In the genomic region with DNA sequence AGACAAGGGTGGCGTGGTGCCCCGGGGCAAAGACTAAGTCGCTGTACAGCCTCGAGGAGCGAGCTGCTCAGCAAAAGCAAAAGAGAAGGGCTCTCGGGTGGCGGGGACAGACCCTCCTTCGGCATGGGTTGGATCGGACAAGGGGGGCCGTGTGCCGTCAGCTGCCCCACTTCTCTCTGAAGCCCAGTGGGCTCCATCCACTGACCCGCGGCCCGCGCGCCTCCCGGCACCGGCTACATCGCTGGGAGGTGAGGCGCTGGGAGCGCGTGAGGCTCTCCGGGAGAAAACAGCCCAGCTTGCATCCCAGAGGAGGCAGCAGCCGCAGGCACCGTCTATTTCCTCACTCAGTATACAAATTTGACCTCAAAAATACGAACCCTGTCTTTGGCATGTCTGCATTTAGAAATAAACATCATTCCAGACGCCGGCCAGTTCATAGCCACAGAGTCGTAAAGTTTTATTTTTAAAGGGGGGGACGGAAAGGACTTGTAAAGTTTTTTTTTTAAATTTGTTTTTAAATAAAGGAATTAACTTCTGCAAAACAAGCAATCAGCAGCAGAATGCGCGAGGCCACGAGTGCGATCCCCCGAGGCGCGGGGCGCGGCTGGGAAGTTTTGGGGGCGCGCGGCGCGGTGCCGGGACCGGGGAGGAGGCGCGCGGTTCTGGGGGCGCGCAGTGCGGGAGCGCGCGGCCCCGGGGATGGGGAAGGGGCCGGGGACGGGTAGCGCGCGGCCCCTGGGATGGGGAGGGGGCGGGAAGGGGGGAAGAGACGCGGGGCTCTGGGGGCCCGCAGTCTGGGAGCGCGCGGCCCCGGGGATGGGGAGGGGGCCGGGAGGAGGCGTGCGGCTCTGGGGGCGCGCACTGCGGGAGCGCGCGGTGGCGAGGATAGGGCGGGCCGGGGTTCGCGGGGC, we compare ENCODE assay signal across 8 cellular contexts. TPM values are rescaled to one million over a fixed set of nuclear protein-coding genes. Genes with fewer than 3 reads are reported as not detected.
DNase-seq lines count a peak whose midpoint lies in the region; ATAC-seq lines count a peak whose summit lies in the region.

No MANE protein-coding gene starts in this region.

- H3K36me3 Mint-ChIP-seq in stimulated activated effector memory CD8-positive, alpha-beta T cell treated with anti-CD3 and anti-CD28 coated beads, Interleukin-12 subunit alpha, Interleukin-12 subunit beta, amount 100 ng/mL, for 72 hours = peaks cover 15% of the 10 kb centered on the region

- H3K9me3 Mint-ChIP-seq in stimulated activated effector memory CD8-positive, alpha-beta T cell treated with anti-CD3 and anti-CD28 coated beads, Interleukin-12 subunit alpha, Interleukin-12 subunit beta, amount 100 ng/mL, for 72 hours = no peaks in the 10 kb centered on the region

- peak overlapping the region; percentile 19 for H3K27ac ChIP-seq in cingulate gyrus (ENCODE audit: low read depth, low read length)

- peak overlapping the region; percentile 78 for H3K27ac Mint-ChIP-seq in stimulated activated effector memory CD8-positive, alpha-beta T cell treated with anti-CD3 and anti-CD28 coated beads, Interleukin-12 subunit alpha, Interleukin-12 subunit beta, amount 100 ng/mL, for 72 hours

- peaks cover 54% of the 10 kb centered on the region for H3K4me1 Mint-ChIP-seq in stimulated activated effector memory CD8-positive, alpha-beta T cell treated with anti-CD3 and anti-CD28 coated beads, Interleukin-12 subunit alpha, Interleukin-12 subunit beta, amount 100 ng/mL, for 72 hours

- H3K4me3 Mint-ChIP-seq in stimulated activated effector memory CD8-positive, alpha-beta T cell treated with anti-CD3 and anti-CD28 coated beads, Interleukin-12 subunit alpha, Interleukin-12 subunit beta, amount 100 ng/mL, for 72 hours = peak overlapping the region; percentile 93

- ATAC-seq in HG02981 (IDR thresholded peaks at IDR 0.05; ENCODE audit: unreplicated experiment) = peak; percentile 27
- ATAC-seq in stimulated activated effector memory CD8-positive, alpha-beta T cell treated with anti-CD3 and anti-CD28 coated beads, Interleukin-12 subunit alpha, Interleukin-12 subunit beta, amount 100 ng/mL, for 72 hours = no peak
- ATAC-seq in GM19351 (IDR thresholded peaks at IDR 0.05; ENCODE audit: unreplicated experiment) = no peak

- DNase-seq in stimulated activated CD4-positive, alpha-beta T cell treated with anti-CD3 and anti-CD28 coated beads, Interleukin-15, amount 100 ng/mL, for 24 hours = peak; percentile 41
- DNase-seq in stimulated activated CD4-positive, alpha-beta T cell treated with anti-CD3 and anti-CD28 coated beads, Interleukin-1b, Interleukin-23, amount 100 ng/mL, for 48 hours = no peak
- DNase-seq in RPMI7951 (ENCODE audit: low read depth) = peak; percentile 40
- DNase-seq in kidney tubule cell (ENCODE audit: low spot score) = peak; percentile 55
- no peak for DNase-seq in stimulated activated effector memory CD8-positive, alpha-beta T cell treated with anti-CD3 and anti-CD28 coated beads, Interleukin-12 subunit alpha, Interleukin-12 subunit beta, amount 100 ng/mL, for 72 hours (ENCODE audit: low spot score in 2 of 2)

RNA-seq across cellular contexts. Expression of gene GPR137B, which starts 0.6 kb away (rescaled TPM):
- total RNA-seq in RPMI7951 (2014; rRNA removed; shearing (Covaris generic)) = 6.6 and 8.2 TPM in 2 replicates

Comparison
In these comparisons a context has a peak if more than half of its experiments do, and no peak if none do; other contexts are left out.
1. DNase-seq: peak in stimulated activated CD4-positive, alpha-beta T cell treated with anti-CD3 and anti-CD28 coated beads, Interleukin-15, amount 100 ng/mL, for 24 hours (single experiment), RPMI7951 (single experiment) and kidney tubule cell (single experiment); none in stimulated activated CD4-positive, alpha-beta T cell treated with anti-CD3 and anti-CD28 coated beads, Interleukin-1b, Interleukin-23, amount 100 ng/mL, for 48 hours (single experiment) and stimulated activated effector memory CD8-positive, alpha-beta T cell treated with anti-CD3 and anti-CD28 coated beads, Interleukin-12 subunit alpha, Interleukin-12 subunit beta, amount 100 ng/mL, for 72 hours (0 of 2).